In genomic region chr22:42614312-42615091, GRCh38 we compare ENCODE assay signal across 8 cellular contexts. TPM values are rescaled to one million over a fixed set of nuclear protein-coding genes. Genes with fewer than 3 reads are reported as not detected.
A peak's percentile ranks its signal among the peaks of the same experiment; 100 is the strongest.
DNase-seq lines count a peak whose midpoint lies in the region; ATAC-seq and TF ChIP-seq lines count a peak whose summit lies in the region.

TSS of gene POLDIP3 (minus strand) at chr22:42614883. CDS start at chr22:42614857, 26 bp downstream.

- CTCF ChIA-PET in CD4-positive, alpha-beta T cell (lab: Charles Lee) = interaction anchor here (0.9 kb wide), 1 partner anchor 32 kb away, joined by 3 read pairs; no protein-coding TSS in a partner anchor

- no peak for TF ChIP-seq RAD21 in liver (IDR thresholded peaks at IDR 0.05)

- peaks cover 56% of the 10 kb centered on the region for H3K36me3 Mint-ChIP-seq in CD4-positive, alpha-beta T cell (ENCODE audit: low read depth)

- H3K4me1 ChIP-seq in liver (ENCODE audit: control insufficient read depth in 4 of 4, insufficient read depth in 4 of 4, low read length in 3 of 4) = peaks cover 6 to 43% (median 31%) of the 10 kb centered on the region in 4 donors

- no peaks in the 10 kb centered on the region for H3K27me3 Mint-ChIP-seq in CD4-positive, alpha-beta T cell

- H3K27ac ChIP-seq in CD4-positive, alpha-beta T cell (ENCODE audit: low read depth, low read length) = peak within 1 kb of the TSS; percentile 83
- peak within 1 kb of the TSS; percentile 89 to 98 for H3K27ac ChIP-seq in liver (ENCODE audit: low read depth in 1 of 2, low read length in 2 of 2)

- no peak for TF ChIP-seq CTCF in CD4-positive, alpha-beta T cell (IDR thresholded peaks at IDR 0.05)
- TF ChIP-seq CTCF in liver (IDR thresholded peaks at IDR 0.05; ENCODE audit: low read depth, low read length, missing input control) = peak; percentile 22

- POLR2A ChIA-PET in CD4-positive, alpha-beta T cell (lab: Charles Lee) = interaction anchor here (0.6 to 3.6 kb wide), 31 partner anchors 8 to 1328 kb away, joined by 3 to 58 read pairs (median 4); partner anchors contain the start of genes ACO2, CCDC134, CYB5R3 and NDUFA6

- H3K27ac Mint-ChIP-seq in CD4-positive, alpha-beta T cell = peak within 1 kb of the TSS; percentile 99

- intact Hi-C loops in CD4-positive, alpha-beta T cell (cut with DNase I, micrococcal nuclease) = loop anchor here (1.0 to 10.0 kb wide), 7 partner anchors 32 to 572 kb away; partner anchors contain the start of genes CYB5R3 (in 2 of the 2), ARFGAP3 (in 1 of the 2), NAGA (in 1 of the 2) and PHETA2 (in 1 of the 2)

- no peaks in the 10 kb centered on the region for H3K27me3 ChIP-seq in CD4-positive, alpha-beta T cell (ENCODE audit: control insufficient read depth, insufficient read depth, low read length)
- H3K27me3 ChIP-seq in liver (ENCODE audit: control insufficient read depth in 4 of 4, insufficient read depth in 4 of 4, low read length in 3 of 4) = no peaks in the 10 kb centered on the region

- no peaks in the 10 kb centered on the region for H3K9me3 Mint-ChIP-seq in CD4-positive, alpha-beta T cell

- peak; percentile 98 to 99 (median 98) for DNase-seq in CD4-positive, alpha-beta T cell
- DNase-seq in NCI-H774 (lab: John Stamatoyannopoulos, UW) (peak; percentile 91), dermis blood vessel endothelial cell (peak; percentile 99)
- peak; percentile 98 for DNase-seq in activated CD4-positive, alpha-beta T cell treated with anti-CD3 and anti-CD28 coated beads, Interleukin-2, amount 50 U/mL, for 4 hours
- DNase-seq in stimulated activated CD4-positive, alpha-beta T cell treated with anti-CD3 and anti-CD28 coated beads, Interleukin-4, amount 100 ng/mL, for 24 hours = peak; percentile 99

- peak; percentile 69 for ATAC-seq in CD4-positive, alpha-beta T cell (ENCODE audit: poor library complexity)
- ATAC-seq in GM19397 (IDR thresholded peaks at IDR 0.05; ENCODE audit: unreplicated experiment) (peak; percentile 68), HG03571 (IDR thresholded peaks at IDR 0.05; ENCODE audit: unreplicated experiment) (peak; percentile 71)

- under 1% methylated on average over 85 of the region's 85 CpGs for WGBS in liver

- H3K4me1 Mint-ChIP-seq in CD4-positive, alpha-beta T cell (ENCODE audit: low read depth) = peaks cover 60% of the 10 kb centered on the region

- H3K9me3 ChIP-seq in CD4-positive, alpha-beta T cell (ENCODE audit: control insufficient read depth, low read length) = no peaks in the 10 kb centered on the region
- no peaks in the 10 kb centered on the region for H3K9me3 ChIP-seq in liver (ENCODE audit: control insufficient read depth in 4 of 4, low read length in 3 of 4)

- peak within 1 kb of the TSS; percentile 87 to 97 for H3K9ac ChIP-seq in liver (ENCODE audit: low read depth in 1 of 2, low read length in 2 of 2)

- peak within 1 kb of the TSS; percentile 69 to 96 (median 86) for H3K4me3 ChIP-seq in liver (ENCODE audit: low read depth in 1 of 3, low read length in 3 of 3)

- H3K36me3 ChIP-seq in liver (ENCODE audit: control insufficient read depth in 4 of 4, insufficient read depth in 3 of 4, low read depth in 1 of 4, low read length in 3 of 4) = peaks cover 0 to 6% (median 2%) of the 10 kb centered on the region in 4 donors

- peak within 1 kb of the TSS; percentile 92 for H3K4me3 Mint-ChIP-seq in CD4-positive, alpha-beta T cell

TF ChIP-seq in liver, 16 proteins besides CTCF, POLR2A, EP300 and RAD21:
- TF ChIP-seq EGR1 (IDR thresholded peaks at IDR 0.05; ENCODE audit: low read depth in 2 of 2) (peak in 1 of 2 donors; percentile 23), JUND (IDR thresholded peaks at IDR 0.05) (no peak), HNF4A (conservative IDR thresholded peaks at IDR 0.05) (no peak), FOXA1 (IDR thresholded peaks at IDR 0.05) (no peak), GABPA (IDR thresholded peaks at IDR 0.05 in 1 of 2, conservative IDR thresholded peaks at IDR 0.05 in 1 of 2) (peak; percentile 92 to 98), RXRA (IDR thresholded peaks at IDR 0.05) (no peak), HNF4G (IDR thresholded peaks at IDR 0.05) (no peak), YY1 (IDR thresholded peaks at IDR 0.05) (peak; percentile 98), NR2F2 (IDR thresholded peaks at IDR 0.05) (no peak), FOXA2 (IDR thresholded peaks at IDR 0.05) (no peak)
- TF ChIP-seq, protein P1, sequence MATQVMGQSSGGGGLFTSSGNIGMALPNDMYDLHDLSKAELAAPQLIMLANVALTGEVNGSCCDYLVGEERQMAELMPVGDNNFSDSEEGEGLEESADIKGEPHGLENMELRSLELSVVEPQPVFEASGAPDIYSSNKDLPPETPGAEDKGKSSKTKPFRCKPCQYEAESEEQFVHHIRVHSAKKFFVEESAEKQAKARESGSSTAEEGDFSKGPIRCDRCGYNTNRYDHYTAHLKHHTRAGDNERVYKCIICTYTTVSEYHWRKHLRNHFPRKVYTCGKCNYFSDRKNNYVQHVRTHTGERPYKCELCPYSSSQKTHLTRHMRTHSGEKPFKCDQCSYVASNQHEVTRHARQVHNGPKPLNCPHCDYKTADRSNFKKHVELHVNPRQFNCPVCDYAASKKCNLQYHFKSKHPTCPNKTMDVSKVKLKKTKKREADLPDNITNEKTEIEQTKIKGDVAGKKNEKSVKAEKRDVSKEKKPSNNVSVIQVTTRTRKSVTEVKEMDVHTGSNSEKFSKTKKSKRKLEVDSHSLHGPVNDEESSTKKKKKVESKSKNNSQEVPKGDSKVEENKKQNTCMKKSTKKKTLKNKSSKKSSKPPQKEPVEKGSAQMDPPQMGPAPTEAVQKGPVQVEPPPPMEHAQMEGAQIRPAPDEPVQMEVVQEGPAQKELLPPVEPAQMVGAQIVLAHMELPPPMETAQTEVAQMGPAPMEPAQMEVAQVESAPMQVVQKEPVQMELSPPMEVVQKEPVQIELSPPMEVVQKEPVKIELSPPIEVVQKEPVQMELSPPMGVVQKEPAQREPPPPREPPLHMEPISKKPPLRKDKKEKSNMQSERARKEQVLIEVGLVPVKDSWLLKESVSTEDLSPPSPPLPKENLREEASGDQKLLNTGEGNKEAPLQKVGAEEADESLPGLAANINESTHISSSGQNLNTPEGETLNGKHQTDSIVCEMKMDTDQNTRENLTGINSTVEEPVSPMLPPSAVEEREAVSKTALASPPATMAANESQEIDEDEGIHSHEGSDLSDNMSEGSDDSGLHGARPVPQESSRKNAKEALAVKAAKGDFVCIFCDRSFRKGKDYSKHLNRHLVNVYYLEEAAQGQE (IDR thresholded peaks at IDR 0.05) = no peak
- TF ChIP-seq, protein P2, sequence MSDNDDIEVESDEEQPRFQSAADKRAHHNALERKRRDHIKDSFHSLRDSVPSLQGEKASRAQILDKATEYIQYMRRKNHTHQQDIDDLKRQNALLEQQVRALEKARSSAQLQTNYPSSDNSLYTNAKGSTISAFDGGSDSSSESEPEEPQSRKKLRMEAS (IDR thresholded peaks at IDR 0.05) = no peak
- TF ChIP-seq, protein P3, sequence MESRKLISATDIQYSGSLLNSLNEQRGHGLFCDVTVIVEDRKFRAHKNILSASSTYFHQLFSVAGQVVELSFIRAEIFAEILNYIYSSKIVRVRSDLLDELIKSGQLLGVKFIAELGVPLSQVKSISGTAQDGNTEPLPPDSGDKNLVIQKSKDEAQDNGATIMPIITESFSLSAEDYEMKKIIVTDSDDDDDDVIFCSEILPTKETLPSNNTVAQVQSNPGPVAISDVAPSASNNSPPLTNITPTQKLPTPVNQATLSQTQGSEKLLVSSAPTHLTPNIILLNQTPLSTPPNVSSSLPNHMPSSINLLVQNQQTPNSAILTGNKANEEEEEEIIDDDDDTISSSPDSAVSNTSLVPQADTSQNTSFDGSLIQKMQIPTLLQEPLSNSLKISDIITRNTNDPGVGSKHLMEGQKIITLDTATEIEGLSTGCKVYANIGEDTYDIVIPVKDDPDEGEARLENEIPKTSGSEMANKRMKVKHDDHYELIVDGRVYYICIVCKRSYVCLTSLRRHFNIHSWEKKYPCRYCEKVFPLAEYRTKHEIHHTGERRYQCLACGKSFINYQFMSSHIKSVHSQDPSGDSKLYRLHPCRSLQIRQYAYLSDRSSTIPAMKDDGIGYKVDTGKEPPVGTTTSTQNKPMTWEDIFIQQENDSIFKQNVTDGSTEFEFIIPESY (IDR thresholded peaks at IDR 0.05) = peak; percentile 100

RNA-seq across cellular contexts. Expression of gene POLDIP3, which starts in this region (rescaled TPM):
- total RNA-seq in CD4-positive, alpha-beta T cell = 10 to 100 TPM; 77.7 to 80.7 TPM
- total RNA-seq in dermis blood vessel endothelial cell = 27.9 and 43.3 TPM in 2 replicates
- 10 to 100 TPM; 18.1 to 22.5 TPM for total RNA-seq in liver
- 10 to 100 TPM; 14.6 to 18.0 TPM for polyA plus RNA-seq in liver

Comparison
In these comparisons a context has a peak if more than half of its experiments do, and no peak if none do; other contexts are left out.
1. Peak in every context shown above with its lines: DNase-seq, ATAC-seq, H3K4me3 ChIP-seq and H3K27ac ChIP-seq.